In the genomic region with DNA sequence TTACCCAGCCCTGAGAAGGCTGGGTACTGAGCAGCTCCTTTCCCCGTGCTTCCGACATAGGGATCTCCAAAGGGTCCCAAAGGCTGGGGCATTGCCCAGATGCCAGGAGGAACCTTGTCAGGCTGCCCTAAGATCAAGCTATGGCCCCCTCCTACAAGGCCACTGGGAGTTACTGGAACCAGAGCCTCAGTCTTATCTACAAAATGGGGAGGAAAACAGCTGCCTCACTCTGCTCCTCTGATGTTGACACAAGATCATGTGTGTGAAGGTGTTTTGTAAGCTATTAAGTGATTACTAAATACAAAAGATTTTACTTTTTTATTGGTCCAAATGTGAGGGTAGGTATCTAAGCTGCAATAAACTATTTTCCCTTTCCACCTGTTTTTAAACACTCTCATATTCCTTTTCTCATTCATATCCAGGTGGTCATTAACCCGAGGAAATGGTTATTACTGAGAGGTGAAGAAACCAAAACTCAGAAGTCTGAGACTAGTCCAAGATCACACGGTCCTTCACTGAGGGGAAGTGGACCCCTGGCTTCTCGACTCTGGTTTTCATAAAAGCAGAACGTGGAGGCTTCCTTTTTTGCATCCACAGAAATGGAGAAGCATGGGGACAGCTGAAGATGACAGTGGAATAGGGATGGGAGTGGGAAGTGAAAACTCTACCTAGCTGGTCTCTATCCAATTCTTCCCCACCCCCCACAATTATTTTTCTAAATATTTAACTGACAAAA, we compare ENCODE assay signal across 11 cellular contexts. TPM values are rescaled to one million over a fixed set of nuclear protein-coding genes. Genes with fewer than 3 reads are reported as not detected.
A peak's percentile ranks its signal among the peaks of the same experiment; 100 is the strongest.
DNase-seq lines count a peak whose midpoint lies in the region; ATAC-seq and TF ChIP-seq lines count a peak whose summit lies in the region.
"Had no signal": no experiment of that assay in that cellular context is flagged by ENCODE, and none has a peak within 500 bp of the region (broad histone marks: within the 10 kb centered on the region; RNA-seq: fewer than 3 reads in every experiment).

No MANE protein-coding gene starts in this region.

- TSS peak; percentile 73 for BruUV-seq in Panc1 (replicated peaks; lab: Mats Ljungman, UMichigan)

- H3K27me3 ChIP-seq in Panc1 (ENCODE audit: control insufficient read depth, insufficient read depth, low read length), result no peaks in the 10 kb centered on the region
- H3K27me3 ChIP-seq in lower lobe of right lung (ENCODE audit: low read depth), result no peaks in the 10 kb centered on the region
- H3K27me3 ChIP-seq in psoas muscle (ENCODE audit: insufficient read depth in 3 of 3, low read length in 2 of 3), result no peaks in the 10 kb centered on the region

- no peak for DNase-seq in Panc1 (ENCODE audit: low read depth, low spot score)
- no peak for DNase-seq in lower lobe of right lung
- DNase-seq in psoas muscle, result no peak
- DNase-seq in hippocampal formation (lab: John Stamatoyannopoulos, UW), result no peak
- DNase-seq in SK-N-DZ (ENCODE audit: low spot score), result no peak
- DNase-seq: activated CD4-positive, alpha-beta memory T cell treated with anti-CD3 and anti-CD28 coated beads, Interleukin-2, amount 10 ng/mL, durations not matched to agents 7 days and 5 days; foreskin melanocyte; NCI-H226 had no signal

- H3K36me3 ChIP-seq in HEK293 (ENCODE audit: control insufficient read depth in 2 of 2, insufficient read depth in 1 of 2, low read length in 2 of 2) (peaks cover 11 to 33% of the 10 kb centered on the region in 2 experiments; a peak in 2 of 3 replicates), Panc1 (ENCODE audit: control insufficient read depth, insufficient read depth, low read length) (no peaks in the 10 kb centered on the region), lower lobe of right lung (peaks cover 22% of the 10 kb centered on the region), psoas muscle (ENCODE audit: insufficient read depth in 1 of 2, low read depth in 1 of 2) (peaks cover 0 to 41% of the 10 kb centered on the region in 2 donors)
- H3K36me3 ChIP-seq: HAP-1 had no signal

- POLR2A ChIA-PET in HEK293 (lab: Yijun Ruan, JAX) (interaction anchor here (0.7 to 2.1 kb wide), 3 partner anchors 17 to 91 kb away, joined by 3 to 12 read pairs (median 4); partner anchors contain the start of genes AP3S2 and ZNF710), Panc1 (lab: Charles Lee) (no interaction called here)

- H3K4me3 ChIP-seq in HEK293 (ENCODE audit: low read depth, low read length) (no peak overlapping the region), Panc1 (ENCODE audit: low read depth in 2 of 2, low read length in 2 of 2) (no peak overlapping the region), lower lobe of right lung (no peak overlapping the region), psoas muscle (peak overlapping the region; percentile 91)
- H3K4me3 ChIP-seq: HAP-1 had no signal

- intact Hi-C loops in Panc1 (cut with micrococcal nuclease; ENCODE audit: unreplicated experiment) (no loop called here), lower lobe of right lung (cut with DNase I) (no loop called here), psoas muscle (cut with DNase I) (loop anchor here (5.0 kb wide), 2 partner anchors 91 to 161 kb away; partner anchors contain the start of gene ZNF710 (in 1 of the 2))

- ATAC-seq in Panc1 (no peak), lower lobe of right lung (peak; percentile 33 to 57), psoas muscle (no peak), HG02870 (IDR thresholded peaks at IDR 0.05; ENCODE audit: unreplicated experiment) (no peak)

- WGBS in psoas muscle, 3 donors, result 83 to 87% (median 84%) methylated on average over 6 of the region's 6 CpGs

- CTCF ChIA-PET in HEK293 (lab: Yijun Ruan, JAX), result interaction anchor here (1.2 to 1.4 kb wide), 3 partner anchors 12 to 160 kb away, joined by 4 to 10 read pairs (median 5); no protein-coding TSS in a partner anchor
- CTCF ChIA-PET in Panc1 (lab: Charles Lee), result no interaction called here

- TF ChIP-seq CTCF in HEK293 (tag by site-specific recombination; IDR thresholded peaks at IDR 0.05) (no peak), Panc1 (IDR thresholded peaks at IDR 0.05) (no peak), lower lobe of right lung (IDR thresholded peaks at IDR 0.05) (no peak), psoas muscle (IDR thresholded peaks at IDR 0.05) (no peak)

- no peaks in the 10 kb centered on the region for H3K9me3 ChIP-seq in HEK293 (ENCODE audit: control insufficient read depth, insufficient read depth, low read depth, low read length)
- no peaks in the 10 kb centered on the region for H3K9me3 ChIP-seq in Panc1 (ENCODE audit: control insufficient read depth, insufficient read depth, low read depth, low read length)
- H3K9me3 ChIP-seq in lower lobe of right lung, result no peaks in the 10 kb centered on the region
- no peaks in the 10 kb centered on the region for H3K9me3 ChIP-seq in psoas muscle
- H3K9me3 ChIP-seq: HAP-1 had no signal

- in situ Hi-C loops in Panc1 (cut with HindIII; ENCODE audit: low pct_unique_long_range_greater_than_20kb, low sequenced_read_pairs), result no loop called here

- H3K4me1 ChIP-seq in HEK293 (ENCODE audit: control insufficient read depth, insufficient read depth, low read length) (peaks cover 14% of the 10 kb centered on the region), Panc1 (ENCODE audit: control insufficient read depth, insufficient read depth, low read length) (peaks cover 12% of the 10 kb centered on the region; the same call in 1 of the 2 replicates), lower lobe of right lung (peaks cover 22% of the 10 kb centered on the region), psoas muscle (peaks cover 6% of the 10 kb centered on the region)
- H3K4me1 ChIP-seq: HAP-1 had no signal

- no peak overlapping the region for H3K27ac ChIP-seq in HEK293 (ENCODE audit: extremely low read depth, low read depth, low read length)
- no peak overlapping the region for H3K27ac ChIP-seq in Panc1 (ENCODE audit: low read length)
- H3K27ac ChIP-seq in lower lobe of right lung, result no peak overlapping the region
- no peak overlapping the region for H3K27ac ChIP-seq in psoas muscle

TF ChIP-seq in HEK293, 187 proteins besides CTCF, POLR2A, EP300 and RAD21:
- no peak for TF ChIP-seq ZNF223 (tag by site-specific recombination; IDR thresholded peaks at IDR 0.05)
- peak; percentile 51; the same call in 1 of the 2 replicates for TF ChIP-seq WT1 (tag by site-specific recombination; IDR thresholded peaks at IDR 0.05)

RNA-seq across cellular contexts. Expression of gene ARPIN, which starts 1.7 kb away (rescaled TPM):
- total RNA-seq in Panc1 (2021; ENCODE audit: unreplicated experiment) (6.3 TPM), lower lobe of right lung (30.9 TPM), psoas muscle (10 to 100 TPM in 1 of 4 donors, 1 to 10 TPM in 3; 5.3 to 10.3 (median 9.7) TPM)
- 6.0 TPM for polyA plus RNA-seq in Panc1 (2012; ENCODE audit: insufficient read length)
- 1 to 10 TPM; 3.5 to 8.9 (median 4.3) TPM for polyA plus RNA-seq in psoas muscle
- 8.6 and 9.7 TPM in 2 replicates for polyA plus RNA-seq in SK-N-DZ (2014; cell fraction: cytosol; rRNA removed)
- polyA plus RNA-seq in SK-N-DZ (2014; cell fraction: nucleus; rRNA removed), result 8.1 and 8.5 TPM in 2 replicates
- total RNA-seq: activated CD4-positive, alpha-beta memory T cell treated with anti-CD3 and anti-CD28 coated beads, Interleukin-2, amount 10 ng/mL, durations not matched to agents 7 days and 5 days had no signal

RNA-seq across cellular contexts. Expression of gene AP3S2, which starts 17.3 kb away (rescaled TPM):
- total RNA-seq in Panc1 (2021; ENCODE audit: unreplicated experiment), result 24.6 TPM
- 10.6 TPM for polyA plus RNA-seq in Panc1 (2012; ENCODE audit: insufficient read length)
- total RNA-seq in lower lobe of right lung, result 36.9 TPM
- 10 to 100 TPM; 40.6 to 61.0 (median 46.6) TPM for total RNA-seq in psoas muscle
- 10 to 100 TPM; 18.0 to 74.3 (median 26.6) TPM for polyA plus RNA-seq in psoas muscle
- 55.2 and 81.1 TPM in 2 replicates for polyA plus RNA-seq in SK-N-DZ (2014; cell fraction: cytosol; rRNA removed)
- 18.2 and 23.1 TPM in 2 replicates for polyA plus RNA-seq in SK-N-DZ (2014; cell fraction: nucleus; rRNA removed)

Comparison
In these comparisons a context has a peak if more than half of its experiments do, and no peak if none do; other contexts are left out.
1. ATAC-seq: peak in lower lobe of right lung (2 of 2); none in Panc1 (single experiment), psoas muscle (0 of 4) and HG02870 (single experiment).
2. intact Hi-C loops: an anchor here in psoas muscle (5.0 kb wide); none called in Panc1 and lower lobe of right lung.